ENCODE assay signal across 25 cellular contexts in genomic region chr16:13136896-13137295, GRCh38.
"Had no signal": no experiment of that assay in that cellular context is flagged by ENCODE, and none has a peak within 500 bp of the region (broad histone marks: within the 10 kb centered on the region; RNA-seq: fewer than 3 reads in every experiment).

No MANE protein-coding gene starts in this region.

- H3K27me3 Mint-ChIP-seq: dendritic cell treated with granulocyte-macrophage colony-stimulating factor and Interleukin-4, amounts not matched to agents 40 ng/mL and 50 ng/mL, for 4 days; memory B cell; stimulated activated naive CD8-positive, alpha-beta T cell treated with anti-CD3 and anti-CD28 coated beads, Interleukin-15, Interleukin-2, amounts not matched to agents 100 ng/mL and 50 ng/mL, for 24 hours had no signal

- H3K27ac Mint-ChIP-seq: dendritic cell treated with granulocyte-macrophage colony-stimulating factor and Interleukin-4, amounts not matched to agents 40 ng/mL and 50 ng/mL, for 4 days; immature natural killer cell; memory B cell; natural killer cell; stimulated activated naive B cell treated with anti-CD40 and anti-IgM and Interleukin-4, amounts not matched to agents 10 μg/mL and 1 μg/mL and 100 μg/mL, for 72 hours; stimulated activated naive CD8-positive, alpha-beta T cell treated with anti-CD3 and anti-CD28 coated beads, Interleukin-15, Interleukin-2, amounts not matched to agents 100 ng/mL and 50 ng/mL, for 24 hours had no signal

- H3K4me3 Mint-ChIP-seq: dendritic cell treated with granulocyte-macrophage colony-stimulating factor and Interleukin-4, amounts not matched to agents 40 ng/mL and 50 ng/mL, for 4 days; immature natural killer cell; memory B cell; natural killer cell; stimulated activated naive B cell treated with anti-CD40 and anti-IgM and Interleukin-4, amounts not matched to agents 10 μg/mL and 1 μg/mL and 100 μg/mL, for 72 hours; stimulated activated naive CD8-positive, alpha-beta T cell treated with anti-CD3 and anti-CD28 coated beads, Interleukin-15, Interleukin-2, amounts not matched to agents 100 ng/mL and 50 ng/mL, for 24 hours had no signal

- ATAC-seq: left ventricle myocardium superior; lower lobe of right lung; natural killer cell; right lobe of liver; stimulated activated naive B cell treated with anti-CD40 and anti-IgM and Interleukin-4, amounts not matched to agents 10 μg/mL and 1 μg/mL and 100 μg/mL, for 72 hours had no signal

- DNase-seq: colonic mucosa; effector memory CD4-positive, alpha-beta T cell; erythroblast; esophagus squamous epithelium; hypothalamus; immature natural killer cell; islet precursor cell; kidney glomerular epithelial cell; left ventricle myocardium superior; lower lobe of right lung; natural killer cell; occipital lobe; ovary; retina; right lobe of liver; small intestine; stimulated activated CD4-positive, alpha-beta T cell treated with anti-CD3 and anti-CD28 coated beads, Interleukin-15, amount 100 ng/mL, for 24 hours; stimulated activated CD4-positive, alpha-beta T cell treated with anti-CD3 and anti-CD28 coated beads, Interleukin-2, amount 100 ng/mL, for 48 hours; stimulated activated naive B cell treated with anti-CD40 and anti-IgM and Interleukin-4, amounts not matched to agents 10 μg/mL and 1 μg/mL and 100 μg/mL, for 72 hours; upper lobe of left lung had no signal

- H3K27ac ChIP-seq: colonic mucosa, esophagus squamous epithelium, lower lobe of right lung, ovary, right lobe of liver, thoracic aorta, tibial nerve, upper lobe of left lung had no signal

- H3K36me3 Mint-ChIP-seq: immature natural killer cell; memory B cell; natural killer cell; stimulated activated naive B cell treated with anti-CD40 and anti-IgM and Interleukin-4, amounts not matched to agents 10 μg/mL and 1 μg/mL and 100 μg/mL, for 72 hours had no signal

- H3K4me1 ChIP-seq: colonic mucosa, esophagus squamous epithelium, lower lobe of right lung, right lobe of liver, tibial nerve, upper lobe of left lung had no signal

- H3K4me1 Mint-ChIP-seq: immature natural killer cell; memory B cell; natural killer cell; stimulated activated naive B cell treated with anti-CD40 and anti-IgM and Interleukin-4, amounts not matched to agents 10 μg/mL and 1 μg/mL and 100 μg/mL, for 72 hours had no signal

- H3K27me3 ChIP-seq: colonic mucosa, esophagus squamous epithelium, ovary, right lobe of liver, tibial nerve, upper lobe of left lung had no signal
